In the genomic region with DNA sequence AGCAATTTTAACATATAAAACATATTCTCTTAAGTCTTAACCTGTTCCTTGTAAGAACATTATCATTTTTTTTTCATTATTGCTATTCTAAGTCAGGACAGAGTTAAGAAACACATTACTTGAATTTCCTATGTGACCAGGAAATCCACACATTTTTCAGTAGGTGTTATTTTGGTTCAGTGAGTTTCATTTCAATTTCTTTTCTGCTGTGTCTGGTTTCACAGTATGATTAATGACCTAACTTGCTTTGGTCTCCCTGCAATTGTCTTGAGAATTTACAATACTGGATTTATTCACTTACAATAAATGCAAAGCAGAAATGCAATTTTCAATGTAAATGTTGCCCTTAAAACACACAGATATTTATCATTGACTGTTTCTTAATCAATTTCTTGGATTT, we compare ENCODE assay signal across 26 cellular contexts.
"Had no signal": no experiment of that assay in that cellular context is flagged by ENCODE, and none has a peak within 500 bp of the region (broad histone marks: within the 10 kb centered on the region; RNA-seq: fewer than 3 reads in every experiment).

No MANE protein-coding gene starts in this region.

- H3K4me2 ChIP-seq: hepatocyte had no signal

- DNase-seq: dorsolateral prefrontal cortex; effector CD4-positive, alpha-beta T cell; endodermal cell; foreskin fibroblast; gastrocnemius medialis; head of caudate nucleus; left colon; left ventricle myocardium superior; lower lobe of right lung; natural killer cell; occipital lobe; ovary; posterior cingulate gyrus; psoas muscle; right cardiac atrium; sigmoid colon; stimulated activated CD4-positive, alpha-beta T cell treated with anti-CD3 and anti-CD28 coated beads, Interleukin-2, amount 100 ng/mL, for 24 hours; stimulated activated CD4-positive, alpha-beta T cell treated with anti-CD3 and anti-CD28 coated beads, Interleukin-4, amount 100 ng/mL, for 24 hours; stimulated activated naive CD4-positive, alpha-beta T cell treated with Interleukin-2 at 50 U/mL for 16 hours; stomach; tibial artery had no signal

- H3K9me3 ChIP-seq: gastrocnemius medialis, lower lobe of right lung, ovary, psoas muscle, sigmoid colon had no signal

- H3K79me2 ChIP-seq: hepatocyte had no signal

- FAIRE-seq: colon had no signal

- H3K36me3 ChIP-seq: gastrocnemius medialis, lower lobe of right lung, ovary, sigmoid colon, stomach, tibial artery had no signal

- H3K4me1 ChIP-seq: gastrocnemius medialis, lower lobe of right lung, psoas muscle, sigmoid colon, stomach, tibial artery had no signal

- H3K27me3 ChIP-seq: gastrocnemius medialis, hepatocyte, ovary, sigmoid colon, stomach, tibial artery had no signal

- H2AFZ ChIP-seq: hepatocyte had no signal

- H3K4me3 ChIP-seq: dorsolateral prefrontal cortex, gastrocnemius medialis, hepatocyte, lower lobe of right lung, ovary, psoas muscle, sigmoid colon, stomach, tibial artery had no signal

- H3K27ac ChIP-seq: dorsolateral prefrontal cortex, epithelial cell of prostate, gastrocnemius medialis, hepatocyte, lower lobe of right lung, ovary, psoas muscle, sigmoid colon, stomach, tibial artery had no signal

- ATAC-seq: esophagus mucosa; gastrocnemius medialis; left colon; left ventricle myocardium superior; lower lobe of right lung; natural killer cell; psoas muscle; right cardiac atrium; stimulated activated effector memory CD8-positive, alpha-beta T cell treated with anti-CD3 and anti-CD28 coated beads, Interleukin-12 subunit alpha, Interleukin-12 subunit beta, amount 100 ng/mL, for 72 hours had no signal
